Comparison of ENCODE assay signal across 1 cellular context in genomic region chr2:173239644-173240043, GRCh38.
A peak's percentile ranks its signal among the peaks of the same experiment; 100 is the strongest.
TF ChIP-seq lines count a peak whose summit lies in the region.

No MANE protein-coding gene starts in this region.

TF ChIP-seq in GM12878, 131 proteins besides CTCF, POLR2A, EP300 and RAD21 (continued from another document):
- TF ChIP-seq TBL1XR1 (IDR thresholded peaks at IDR 0.05; ENCODE audit: low read depth, low read length) = peak; percentile 89
- TF ChIP-seq MEF2A (IDR thresholded peaks at IDR 0.05; ENCODE audit: insufficient read depth, low read depth, low read length) = peak; percentile 95
- TF ChIP-seq ZBED1 (IDR thresholded peaks at IDR 0.05; ENCODE audit: borderline replicate concordance) = peak; percentile 95
- TF ChIP-seq ZNF217 (IDR thresholded peaks at IDR 0.05) = peak; percentile 84
- no peak for TF ChIP-seq CBX5 (IDR thresholded peaks at IDR 0.05; ENCODE audit: low read depth)
- peak; percentile 93 for TF ChIP-seq CREM (IDR thresholded peaks at IDR 0.05; ENCODE audit: low read depth)
- no peak for TF ChIP-seq ZNF207 (IDR thresholded peaks at IDR 0.05; ENCODE audit: borderline replicate concordance)
- TF ChIP-seq ATF7 (IDR thresholded peaks at IDR 0.05; ENCODE audit: low read depth) = peak; percentile 35; the same call in 1 of the 2 replicates
- peak; percentile 55; the same call in 1 of the 2 replicates for TF ChIP-seq SREBF1 (IDR thresholded peaks at IDR 0.05; ENCODE audit: low read length)
- TF ChIP-seq ATF3 (IDR thresholded peaks at IDR 0.05; ENCODE audit: borderline replicate concordance, extremely low read depth, low read depth, low read length) = no peak
- peak; percentile 98 for TF ChIP-seq NFIC (IDR thresholded peaks at IDR 0.05; ENCODE audit: low read depth, low read length)
- TF ChIP-seq TCF12 (IDR thresholded peaks at IDR 0.05; ENCODE audit: low read depth, low read length) = 0 out of 2 replicates have a peak, but pooled peaks have one; percentile 21
- TF ChIP-seq PAX5 (IDR thresholded peaks at IDR 0.05; ENCODE audit: borderline replicate concordance, low read depth, low read length) = peak; percentile 81; the same call in 1 of the 2 replicates
- TF ChIP-seq IRF4 (IDR thresholded peaks at IDR 0.05; ENCODE audit: low read depth, low read length) = peak; percentile 97
- TF ChIP-seq DPF2 (IDR thresholded peaks at IDR 0.05) = 0 out of 2 replicates have a peak, but pooled peaks have one; percentile 34
- no peak for TF ChIP-seq RFX5 (IDR thresholded peaks at IDR 0.05; ENCODE audit: low read depth, low read length)
- peak; percentile 95 for TF ChIP-seq ATF2 (IDR thresholded peaks at IDR 0.05; ENCODE audit: low read length)
- peak; percentile 93 for TF ChIP-seq MTA2 (IDR thresholded peaks at IDR 0.05; ENCODE audit: low read depth)
- TF ChIP-seq CBFB (IDR thresholded peaks at IDR 0.05; ENCODE audit: low read depth) = peak; percentile 75
- no peak for TF ChIP-seq STAT3 (IDR thresholded peaks at IDR 0.05; ENCODE audit: low read depth, low read length)
- TF ChIP-seq HDAC2 (IDR thresholded peaks at IDR 0.05) = no peak
- peak; percentile 65 for TF ChIP-seq BMI1 (IDR thresholded peaks at IDR 0.05; ENCODE audit: borderline replicate concordance)
- peak; percentile 77 for TF ChIP-seq GABPA (IDR thresholded peaks at IDR 0.05; ENCODE audit: low read depth)
- peak; percentile 62; the same call in 1 of the 2 replicates for TF ChIP-seq JUND (IDR thresholded peaks at IDR 0.05; ENCODE audit: low read depth, low read length)
- peak in 1 of 2 experiments; percentile 96; a peak in 2 of 4 replicates for TF ChIP-seq ETV6 (conservative IDR thresholded peaks at IDR 0.05 in 1 of 2, IDR thresholded peaks at IDR 0.05 in 1 of 2; ENCODE audit: borderline replicate concordance in 1 of 2, low read depth in 1 of 2)
- TF ChIP-seq JUNB (IDR thresholded peaks at IDR 0.05) = peak; percentile 100
- TF ChIP-seq BCL11A (IDR thresholded peaks at IDR 0.05; ENCODE audit: low read depth, low read length) = peak; percentile 94
- peak; percentile 96 for TF ChIP-seq FOXM1 (IDR thresholded peaks at IDR 0.05; ENCODE audit: low read depth, low read length)
- peak in 1 of 2 experiments; percentile 81; a peak in 2 of 4 replicates for TF ChIP-seq SRF (IDR thresholded peaks at IDR 0.05; ENCODE audit: low read depth in 2 of 2, low read length in 2 of 2)
- peak; percentile 44; the same call in 1 of the 2 replicates for TF ChIP-seq IKZF1 (conservative IDR thresholded peaks at IDR 0.05)
- peak; percentile 85 for TF ChIP-seq MEF2B (IDR thresholded peaks at IDR 0.05; ENCODE audit: partially characterized antibody, poor library complexity, severe bottlenecking)
- no peak for TF ChIP-seq CHD4 (IDR thresholded peaks at IDR 0.05)
- TF ChIP-seq NR2F1 (conservative IDR thresholded peaks at IDR 0.05) = peak; percentile 66; the same call in 1 of the 2 replicates
- TF ChIP-seq RUNX3 (IDR thresholded peaks at IDR 0.05; ENCODE audit: low read length) = peak; percentile 90
- peak; percentile 20 to 52; a peak in 1 of 4 replicates for TF ChIP-seq BHLHE40 (IDR thresholded peaks at IDR 0.05; ENCODE audit: borderline replicate concordance in 1 of 2, low read depth in 2 of 2, low read length in 1 of 2)
- peak; percentile 76; the same call in 2 of the 3 replicates for TF ChIP-seq POU2F2 (IDR thresholded peaks at IDR 0.05; ENCODE audit: borderline replicate concordance, low read depth, low read length)
- TF ChIP-seq IRF3 (IDR thresholded peaks at IDR 0.05) = no peak
- 0 out of 2 replicates have a peak, but pooled peaks have one; percentile 38 for TF ChIP-seq ZNF24 (IDR thresholded peaks at IDR 0.05)
- TF ChIP-seq EED (IDR thresholded peaks at IDR 0.05; ENCODE audit: low read depth) = peak; percentile 84
- TF ChIP-seq BCL3 (IDR thresholded peaks at IDR 0.05; ENCODE audit: borderline replicate concordance, insufficient read depth, low read depth, low read length, poor library complexity, severe bottlenecking) = peak; percentile 63
- TF ChIP-seq TCF7 (IDR thresholded peaks at IDR 0.05; ENCODE audit: borderline replicate concordance) = peak; percentile 73; the same call in 1 of the 2 replicates
- TF ChIP-seq POLR2AphosphoS5 (IDR thresholded peaks at IDR 0.05; ENCODE audit: low read length) = no peak
- TF ChIP-seq CREB1 (IDR thresholded peaks at IDR 0.05; ENCODE audit: low read depth) = peak; percentile 69; the same call in 1 of the 2 replicates
- TF ChIP-seq NFYA (IDR thresholded peaks at IDR 0.05; ENCODE audit: borderline replicate concordance, low read depth, low read length) = no peak
